ENCODE assay signal across 22 cellular contexts in genomic region chr6:36818741-36819140, GRCh38.
"Had no signal": no experiment of that assay in that cellular context is flagged by ENCODE, and none has a peak within 500 bp of the region (broad histone marks: within the 10 kb centered on the region; RNA-seq: fewer than 3 reads in every experiment).

No MANE protein-coding gene starts in this region.

- H3K4me3 Mint-ChIP-seq: effector memory CD8-positive, alpha-beta T cell; mesothelial cell of epicardium; naive B cell; natural killer cell treated with Interleukin-12 subunit alpha and Interleukin-12 subunit beta and Interleukin-15 and Interleukin-18, amount 100 ng/mL, for 72 hours; neural crest cell; stimulated activated naive CD8-positive, alpha-beta T cell treated with anti-CD3 and anti-CD28 coated beads, Interleukin-15, amount 100 ng/mL, for 72 hours had no signal

- H3K27ac Mint-ChIP-seq: effector memory CD8-positive, alpha-beta T cell; mesothelial cell of epicardium; naive B cell; natural killer cell treated with Interleukin-12 subunit alpha and Interleukin-12 subunit beta and Interleukin-15 and Interleukin-18, amount 100 ng/mL, for 72 hours had no signal

- H3K36me3 Mint-ChIP-seq: mesothelial cell of epicardium; naive B cell; natural killer cell treated with Interleukin-12 subunit alpha and Interleukin-12 subunit beta and Interleukin-15 and Interleukin-18, amount 100 ng/mL, for 72 hours had no signal

- H3K27me3 Mint-ChIP-seq: natural killer cell treated with Interleukin-12 subunit alpha and Interleukin-12 subunit beta and Interleukin-15 and Interleukin-18, amount 100 ng/mL, for 72 hours; stimulated activated naive CD8-positive, alpha-beta T cell treated with anti-CD3 and anti-CD28 coated beads, Interleukin-15, amount 100 ng/mL, for 72 hours had no signal

- DNase-seq: cerebellar nuclear complex; cortex of kidney; effector memory CD8-positive, alpha-beta T cell; foreskin fibroblast; gastrocnemius medialis; head of caudate nucleus; hippocampal formation; mesenchymal stem cell; mucosa of descending colon; naive B cell; right cardiac atrium; stimulated activated CD4-positive, alpha-beta T cell treated with anti-CD3 and anti-CD28 coated beads, Interleukin-15, amount 100 ng/mL, for 24 hours; stimulated activated CD4-positive, alpha-beta T cell treated with anti-CD3 and anti-CD28 coated beads, Interleukin-2, amount 100 ng/mL, for 48 hours; stimulated activated naive CD4-positive, alpha-beta T cell; stimulated activated naive CD8-positive, alpha-beta T cell treated with anti-CD3 and anti-CD28 coated beads, Interleukin-15, amount 100 ng/mL, for 72 hours; transverse colon; upper lobe of right lung; uterus had no signal

- H3K4me1 Mint-ChIP-seq: stimulated activated naive CD8-positive, alpha-beta T cell treated with anti-CD3 and anti-CD28 coated beads, Interleukin-15, amount 100 ng/mL, for 72 hours had no signal

- ATAC-seq: effector memory CD8-positive, alpha-beta T cell; gastrocnemius medialis; left lobe of liver; mucosa of descending colon; natural killer cell treated with Interleukin-12 subunit alpha and Interleukin-12 subunit beta and Interleukin-15 and Interleukin-18, amount 100 ng/mL, for 72 hours; right cardiac atrium; stimulated activated naive CD8-positive, alpha-beta T cell treated with anti-CD3 and anti-CD28 coated beads, Interleukin-15, amount 100 ng/mL, for 72 hours; upper lobe of right lung had no signal

- H3K9me3 Mint-ChIP-seq: effector memory CD8-positive, alpha-beta T cell; mesothelial cell of epicardium; natural killer cell treated with Interleukin-12 subunit alpha and Interleukin-12 subunit beta and Interleukin-15 and Interleukin-18, amount 100 ng/mL, for 72 hours; neural crest cell; stimulated activated naive CD8-positive, alpha-beta T cell treated with anti-CD3 and anti-CD28 coated beads, Interleukin-15, amount 100 ng/mL, for 72 hours had no signal
